In the genomic region with DNA sequence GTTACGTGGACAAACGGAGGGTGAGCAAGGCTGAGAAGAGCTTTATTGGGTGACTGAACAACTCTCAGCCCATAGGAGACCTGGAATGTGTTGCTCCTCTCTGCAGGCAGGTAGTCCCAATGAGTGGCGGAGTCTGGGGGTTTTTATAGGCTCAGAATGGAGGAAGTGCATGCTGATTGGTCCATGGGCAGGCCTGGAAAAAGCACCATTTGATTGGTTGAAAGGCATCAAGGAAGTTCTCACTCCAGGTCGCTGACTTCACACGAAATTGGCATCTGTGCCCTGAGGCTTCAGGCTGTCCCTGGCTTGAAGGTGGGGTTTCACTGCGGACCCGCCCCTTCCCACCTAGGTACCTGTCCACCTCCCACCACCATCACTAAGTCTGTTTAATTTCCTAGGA, we compare ENCODE assay signal across 15 cellular contexts.
DNase-seq lines count a peak whose midpoint lies in the region; ATAC-seq and TF ChIP-seq lines count a peak whose summit lies in the region.
"Had no signal": no experiment of that assay in that cellular context is flagged by ENCODE, and none has a peak within 500 bp of the region (broad histone marks: within the 10 kb centered on the region; RNA-seq: fewer than 3 reads in every experiment).

No MANE protein-coding gene starts in this region.

- H3K9me3 Mint-ChIP-seq in GM23338, result no peaks in the 10 kb centered on the region
- H3K9me3 Mint-ChIP-seq in endodermal cell, result no peaks in the 10 kb centered on the region
- H3K9me3 Mint-ChIP-seq: CD4-positive, alpha-beta T cell had no signal

- H3F3A ChIP-seq in GM23338 (replicated peaks; ENCODE audit: low read depth), result no peaks in the 10 kb centered on the region

- TF ChIP-seq CTCF in GM23338 (conservative IDR thresholded peaks at IDR 0.05; ENCODE audit: low read depth in 2 of 2) (no peak), endodermal cell (conservative IDR thresholded peaks at IDR 0.05) (no peak), testis (IDR thresholded peaks at IDR 0.05) (no peak)

- H2AFZ ChIP-seq in GM23338, result no peak overlapping the region
- H2AFZ ChIP-seq: GM23248 had no signal

- H3K79me2 ChIP-seq in GM23338 (replicated peaks; ENCODE audit: insufficient read depth), result peaks cover 39% of the 10 kb centered on the region

- H3K4me1 ChIP-seq in GM23338 (ENCODE audit: insufficient read depth), result peaks cover 12% of the 10 kb centered on the region; the same call in 1 of the 2 replicates
- H3K4me1 ChIP-seq in endodermal cell (ENCODE audit: control insufficient read depth, insufficient read depth, low read length), result no peaks in the 10 kb centered on the region
- H3K4me1 ChIP-seq in testis, result no peaks in the 10 kb centered on the region

- H3K4me3 ChIP-seq in GM23338 (no peak overlapping the region), endodermal cell (ENCODE audit: low read length) (no peak overlapping the region), testis (peak overlapping the region in 1 of 2 donors; percentile 26)
- H3K4me3 ChIP-seq: GM23248 had no signal

- H3K9me2 ChIP-seq in GM23338 (ENCODE audit: insufficient read depth), result no peaks in the 10 kb centered on the region

- H3K27ac ChIP-seq in GM23338 (ENCODE audit: low read depth) (no peak overlapping the region), endodermal cell (ENCODE audit: low read depth, low read length) (no peak overlapping the region), testis (no peak overlapping the region)
- H3K27ac ChIP-seq: GM23248 had no signal

- no peak overlapping the region for H3K9ac ChIP-seq in endodermal cell (ENCODE audit: extremely low read depth, low read length, poor library complexity, severe bottlenecking)
- H3K9ac ChIP-seq: GM23248 had no signal

- no peaks in the 10 kb centered on the region for H3K36me3 ChIP-seq in GM23338 (ENCODE audit: insufficient read depth)
- H3K36me3 ChIP-seq in endodermal cell (ENCODE audit: control insufficient read depth, insufficient read depth, low read length), result no peaks in the 10 kb centered on the region
- no peaks in the 10 kb centered on the region for H3K36me3 ChIP-seq in testis (ENCODE audit: low read depth, missing control alignments)

- H3K4me1 Mint-ChIP-seq in GM23338, result peaks cover 31% of the 10 kb centered on the region
- peaks cover 2% of the 10 kb centered on the region for H3K4me1 Mint-ChIP-seq in T-helper 17 cell
- peaks cover 10% of the 10 kb centered on the region for H3K4me1 Mint-ChIP-seq in endodermal cell

- no peaks in the 10 kb centered on the region for H3K36me3 Mint-ChIP-seq in GM23338 (ENCODE audit: low read depth)
- H3K36me3 Mint-ChIP-seq in T-helper 17 cell (ENCODE audit: low read depth), result peaks cover 2% of the 10 kb centered on the region
- peaks cover 12% of the 10 kb centered on the region for H3K36me3 Mint-ChIP-seq in endodermal cell (ENCODE audit: low read depth)

- peak overlapping the region; percentile 70; the same call in 1 of the 2 replicates for H3K27ac Mint-ChIP-seq in GM23338
- H3K27ac Mint-ChIP-seq in T-helper 17 cell, result peak overlapping the region; percentile 21
- no peak overlapping the region for H3K27ac Mint-ChIP-seq in endodermal cell
- H3K27ac Mint-ChIP-seq: B cell; CD4-positive, alpha-beta T cell had no signal

- ATAC-seq in GM23338, result no peak
- no peak for ATAC-seq in T-helper 17 cell
- no peak for ATAC-seq in esophagus mucosa
- no peak for ATAC-seq in HG02884 (IDR thresholded peaks at IDR 0.05; ENCODE audit: unreplicated experiment)
- ATAC-seq: HepG2 had no signal

- peaks cover 2% of the 10 kb centered on the region for H3K27me3 Mint-ChIP-seq in GM23338 (ENCODE audit: insufficient read depth, low read depth, poor library complexity)
- peaks cover 10% of the 10 kb centered on the region for H3K27me3 Mint-ChIP-seq in T-helper 17 cell
- H3K27me3 Mint-ChIP-seq in endodermal cell (ENCODE audit: insufficient read depth), result no peaks in the 10 kb centered on the region
- H3K27me3 Mint-ChIP-seq: B cell; CD4-positive, alpha-beta T cell had no signal

- H3K4me3 Mint-ChIP-seq in GM23338 (no peak overlapping the region), T-helper 17 cell (no peak overlapping the region), endodermal cell (no peak overlapping the region)
- H3K4me3 Mint-ChIP-seq: CD4-positive, alpha-beta T cell had no signal

- peak; percentile 27 for DNase-seq in GM23338 (ENCODE audit: low spot score)
- DNase-seq in T-helper 17 cell, result no peak
- peak; percentile 49 for DNase-seq in endodermal cell
- DNase-seq in testis, result peak; percentile 45
- no peak for DNase-seq in GM19238 (ENCODE audit: insufficient read length, low spot score)
- DNase-seq: CD4-positive, alpha-beta T cell; DMS79 treated with DMSO at 0.1 percent for 48 hours; EL; GDM1; GM23248; H7 had no signal

- intact Hi-C loops in testis (cut with DNase I; ENCODE audit: low total_unique reads), result loop anchor here (10.0 kb wide), 1 partner anchor 171 kb away; no protein-coding TSS in a partner anchor

- no peak overlapping the region for H3K4me2 ChIP-seq in GM23338

- 95 to 100% methylated on average over 4 to 7 of the region's 7 CpGs for whole genome bisulfite sequencing in endodermal cell (ENCODE audit: insufficient coverage in 1 of 2, insufficient read length in 1 of 2), 2 experiments
- 71 to 73% methylated on average over 7 of the region's 7 CpGs for WGBS in testis, 2 donors

- H3K27me3 ChIP-seq in GM23338 (ENCODE audit: insufficient read depth), result no peaks in the 10 kb centered on the region
- no peaks in the 10 kb centered on the region for H3K27me3 ChIP-seq in endodermal cell (ENCODE audit: control insufficient read depth, insufficient read depth, low read length, poor library complexity, severe bottlenecking)
- H3K27me3 ChIP-seq in testis, result no peaks in the 10 kb centered on the region

- no peaks in the 10 kb centered on the region for H4K20me1 ChIP-seq in GM23338 (replicated peaks; ENCODE audit: insufficient read depth)

- H3K9me3 ChIP-seq in T-helper 17 cell (ENCODE audit: control insufficient read depth, low read length, poor library complexity, severe bottlenecking), result no peaks in the 10 kb centered on the region
- no peaks in the 10 kb centered on the region for H3K9me3 ChIP-seq in endodermal cell (ENCODE audit: control insufficient read depth, low read length)
- no peaks in the 10 kb centered on the region for H3K9me3 ChIP-seq in testis

- no peak for TF ChIP-seq POLR2A in testis (IDR thresholded peaks at IDR 0.05)

TF ChIP-seq in GM23338, 12 proteins besides CTCF, POLR2A, EP300 and RAD21:
- TF ChIP-seq, protein P1, sequence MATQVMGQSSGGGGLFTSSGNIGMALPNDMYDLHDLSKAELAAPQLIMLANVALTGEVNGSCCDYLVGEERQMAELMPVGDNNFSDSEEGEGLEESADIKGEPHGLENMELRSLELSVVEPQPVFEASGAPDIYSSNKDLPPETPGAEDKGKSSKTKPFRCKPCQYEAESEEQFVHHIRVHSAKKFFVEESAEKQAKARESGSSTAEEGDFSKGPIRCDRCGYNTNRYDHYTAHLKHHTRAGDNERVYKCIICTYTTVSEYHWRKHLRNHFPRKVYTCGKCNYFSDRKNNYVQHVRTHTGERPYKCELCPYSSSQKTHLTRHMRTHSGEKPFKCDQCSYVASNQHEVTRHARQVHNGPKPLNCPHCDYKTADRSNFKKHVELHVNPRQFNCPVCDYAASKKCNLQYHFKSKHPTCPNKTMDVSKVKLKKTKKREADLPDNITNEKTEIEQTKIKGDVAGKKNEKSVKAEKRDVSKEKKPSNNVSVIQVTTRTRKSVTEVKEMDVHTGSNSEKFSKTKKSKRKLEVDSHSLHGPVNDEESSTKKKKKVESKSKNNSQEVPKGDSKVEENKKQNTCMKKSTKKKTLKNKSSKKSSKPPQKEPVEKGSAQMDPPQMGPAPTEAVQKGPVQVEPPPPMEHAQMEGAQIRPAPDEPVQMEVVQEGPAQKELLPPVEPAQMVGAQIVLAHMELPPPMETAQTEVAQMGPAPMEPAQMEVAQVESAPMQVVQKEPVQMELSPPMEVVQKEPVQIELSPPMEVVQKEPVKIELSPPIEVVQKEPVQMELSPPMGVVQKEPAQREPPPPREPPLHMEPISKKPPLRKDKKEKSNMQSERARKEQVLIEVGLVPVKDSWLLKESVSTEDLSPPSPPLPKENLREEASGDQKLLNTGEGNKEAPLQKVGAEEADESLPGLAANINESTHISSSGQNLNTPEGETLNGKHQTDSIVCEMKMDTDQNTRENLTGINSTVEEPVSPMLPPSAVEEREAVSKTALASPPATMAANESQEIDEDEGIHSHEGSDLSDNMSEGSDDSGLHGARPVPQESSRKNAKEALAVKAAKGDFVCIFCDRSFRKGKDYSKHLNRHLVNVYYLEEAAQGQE (IDR thresholded peaks at IDR 0.05; ENCODE audit: unreplicated experiment), result no peak
- TF ChIP-seq EZH2 (IDR thresholded peaks at IDR 0.05; ENCODE audit: low read depth, unreplicated experiment) (no peak), ZNF114 (CRISPR knock-in tag; IDR thresholded peaks at IDR 0.05) (no peak)

Comparison
In these comparisons a context has a peak if more than half of its experiments do, and no peak if none do; other contexts are left out.
1. DNase-seq: peak in GM23338 (single experiment), endodermal cell (single experiment) and testis (single experiment); none in T-helper 17 cell (0 of 3) and GM19238 (single experiment).